13 cellular contexts compared by ENCODE assay signal in genomic region chr6:154602708-154603107, GRCh38.
"Had no signal": no experiment of that assay in that cellular context is flagged by ENCODE, and none has a peak within 500 bp of the region (broad histone marks: within the 10 kb centered on the region; RNA-seq: fewer than 3 reads in every experiment).

No MANE protein-coding gene starts in this region.

- H3K9me3 ChIP-seq: tibial artery, vagina had no signal

- H3K4me1 ChIP-seq: foreskin keratinocyte, tibial artery, vagina had no signal

- H3K9me3 Mint-ChIP-seq: activated CD4-positive, alpha-beta memory T cell treated with anti-CD3 and anti-CD28 coated beads for 36 hours; activated T-cell treated with anti-CD3 and anti-CD28 coated beads, Interleukin-2, amount 50 U/mL, for 4 hours; stimulated activated memory B cell treated with anti-CD40 and anti-IgM and Interleukin-4, amounts not matched to agents 10 μg/mL and 1 μg/mL and 100 μg/mL, for 72 hours had no signal

- H3K27ac ChIP-seq: dorsolateral prefrontal cortex, foreskin keratinocyte, tibial artery, vagina had no signal

- H3K4me3 ChIP-seq: dorsolateral prefrontal cortex, tibial artery, vagina had no signal

- H3K36me3 Mint-ChIP-seq: activated CD4-positive, alpha-beta memory T cell treated with anti-CD3 and anti-CD28 coated beads for 36 hours; activated naive CD8-positive, alpha-beta T cell; stimulated activated memory B cell treated with anti-CD40 and anti-IgM and Interleukin-4, amounts not matched to agents 10 μg/mL and 1 μg/mL and 100 μg/mL, for 72 hours had no signal

- H3K27me3 Mint-ChIP-seq: activated naive CD8-positive, alpha-beta T cell; stimulated activated memory B cell treated with anti-CD40 and anti-IgM and Interleukin-4, amounts not matched to agents 10 μg/mL and 1 μg/mL and 100 μg/mL, for 72 hours had no signal

- DNase-seq: activated CD4-positive, alpha-beta memory T cell treated with anti-CD3 and anti-CD28 coated beads for 36 hours; activated effector memory CD4-positive, alpha-beta T cell treated with anti-CD3 and anti-CD28 coated beads, Interleukin-2, amount 50 U/mL, for 16 hours; activated T-cell treated with anti-CD3 and anti-CD28 coated beads, Interleukin-2, amount 50 U/mL, for 4 hours; dorsolateral prefrontal cortex; foreskin keratinocyte; head of caudate nucleus; posterior cingulate gyrus; small intestine; tibial artery had no signal

- H3K36me3 ChIP-seq: tibial artery, vagina had no signal

- ATAC-seq: activated CD4-positive, CD25-positive, alpha-beta regulatory T cell treated with anti-CD3 and anti-CD28 coated beads, Interleukin-2, amount 50 U/mL, for 24 hours; activated T-cell treated with anti-CD3 and anti-CD28 coated beads, Interleukin-2, amount 50 U/mL, for 4 hours; foreskin keratinocyte; stimulated activated memory B cell treated with anti-CD40 and anti-IgM and Interleukin-4, amounts not matched to agents 10 μg/mL and 1 μg/mL and 100 μg/mL, for 72 hours had no signal

- H3K27ac Mint-ChIP-seq: activated CD4-positive, alpha-beta memory T cell treated with anti-CD3 and anti-CD28 coated beads for 36 hours; activated naive CD8-positive, alpha-beta T cell; stimulated activated memory B cell treated with anti-CD40 and anti-IgM and Interleukin-4, amounts not matched to agents 10 μg/mL and 1 μg/mL and 100 μg/mL, for 72 hours had no signal

- H3K27me3 ChIP-seq: foreskin keratinocyte, tibial artery, vagina had no signal

- H3K4me3 Mint-ChIP-seq: activated CD4-positive, alpha-beta memory T cell treated with anti-CD3 and anti-CD28 coated beads for 36 hours; activated naive CD8-positive, alpha-beta T cell; activated T-cell treated with anti-CD3 and anti-CD28 coated beads, Interleukin-2, amount 50 U/mL, for 4 hours; stimulated activated memory B cell treated with anti-CD40 and anti-IgM and Interleukin-4, amounts not matched to agents 10 μg/mL and 1 μg/mL and 100 μg/mL, for 72 hours had no signal
